Comparison of ENCODE assay signal across 11 cellular contexts in genomic region chr19:43342104-43342503, GRCh38. TPM values are rescaled to one million over a fixed set of nuclear protein-coding genes. Genes with fewer than 3 reads are reported as not detected.
DNase-seq lines count a peak whose midpoint lies in the region; TF ChIP-seq lines count a peak whose summit lies in the region.
"Not testable (repeated sequence)": the region's sequence is repeated elsewhere in the genome, so short reads cannot be mapped to it uniquely, and the experiment has no call there.
"Had no signal": no experiment of that assay in that cellular context is flagged by ENCODE, and none has a peak within 500 bp of the region (broad histone marks: within the 10 kb centered on the region; RNA-seq: fewer than 3 reads in every experiment).

No MANE protein-coding gene starts in this region.

- not testable (repeated sequence) for TF ChIP-seq CTCF in mammary epithelial cell (conservative IDR thresholded peaks at IDR 0.05 in 1 of 2, IDR thresholded peaks at IDR 0.05 in 1 of 2; ENCODE audit: extremely low read depth in 1 of 2, insufficient read depth in 1 of 2, low read depth in 1 of 2, low read length in 2 of 2); kidney epithelial cell (IDR thresholded peaks at IDR 0.05; ENCODE audit: insufficient read depth, low read length, poor library complexity, severe bottlenecking); thyroid gland (IDR thresholded peaks at IDR 0.05)

- not testable (repeated sequence) for H3K27ac ChIP-seq in mammary epithelial cell (ENCODE audit: insufficient read depth, low read depth, low read length); thyroid gland

- intact Hi-C loops in mammary epithelial cell (cut with micrococcal nuclease); thyroid gland (cut with DNase I): not testable (repeated sequence)

- H3K36me3 ChIP-seq in mammary epithelial cell (ENCODE audit: insufficient read depth, low read length); kidney epithelial cell (ENCODE audit: control insufficient read depth, insufficient read depth, low read length); thyroid gland: not testable (repeated sequence)

- BruUV-seq in mammary epithelial cell (replicated peaks; lab: Mats Ljungman, UMichigan) = not testable (repeated sequence)

- not testable (repeated sequence) for H3K9me3 ChIP-seq in mammary epithelial cell (replicated peaks; ENCODE audit: insufficient read depth, low read length); thyroid gland

- not testable (repeated sequence) for H3K4me1 ChIP-seq in mammary epithelial cell (ENCODE audit: insufficient read depth, low read length); thyroid gland

- dilution Hi-C loops in mammary epithelial cell (cut with HindIII; ENCODE audit: low sequenced_read_pairs) = not testable (repeated sequence)

- in situ Hi-C loops in Caki2 (cut with HindIII; ENCODE audit: low pct_unique_long_range_greater_than_20kb, low sequenced_read_pairs); mammary epithelial cell (cut with MboI; ENCODE audit: low sequenced_read_pairs in 2 of 2): not testable (repeated sequence)

- DNase-seq in Caki2 (ENCODE audit: low read depth) (peak; percentile 92), HT1080 (ENCODE audit: low read depth) (peak; percentile 34), NCI-H1417 (lab: John Stamatoyannopoulos, UW) (peak; percentile 3 to 39 (median 19)), NCI-H526 treated with DMSO at 0.1 percent for 48 hours (lab: John Stamatoyannopoulos, UW) (peak; percentile 93), RPMI7951 (ENCODE audit: low read depth) (peak; percentile 90), mammary epithelial cell (peak; percentile 74), kidney epithelial cell (ENCODE audit: low read depth) (peak; percentile 12), thyroid gland (peak; percentile 4 to 7)

- not testable (repeated sequence) for TF ChIP-seq POLR2A in thyroid gland (IDR thresholded peaks at IDR 0.05)

- not testable (repeated sequence) for H3K27me3 ChIP-seq in mammary epithelial cell (ENCODE audit: insufficient read depth, low read length); kidney epithelial cell (ENCODE audit: control insufficient read depth, insufficient read depth, low read length); thyroid gland

- CTCF ChIA-PET in mammary epithelial cell (lab: Charles Lee; ENCODE audit: low non-redundant PET) = not testable (repeated sequence)

- H3K79me2 ChIP-seq in mammary epithelial cell (ENCODE audit: insufficient read depth, low read length) = not testable (repeated sequence)

- 33% methylated on average over 8 of the region's 8 CpGs for WGBS in mammary epithelial cell (ENCODE audit: low coverage, missing lambda C conversion rate)
- 20 to 39% methylated on average over 8 of the region's 8 CpGs for WGBS in thyroid gland, 2 donors

- H3K9ac ChIP-seq in mammary epithelial cell (ENCODE audit: insufficient read depth, low read length) = not testable (repeated sequence)

- not testable (repeated sequence) for H4K20me1 ChIP-seq in mammary epithelial cell (ENCODE audit: insufficient read depth, low read length)

- H3K4me2 ChIP-seq in mammary epithelial cell (ENCODE audit: insufficient read depth, low read depth, low read length) = not testable (repeated sequence)

- H2AFZ ChIP-seq in mammary epithelial cell (ENCODE audit: low read depth, low read length) = not testable (repeated sequence)

- H3K4me3 ChIP-seq in mammary epithelial cell (replicated peaks in 1 of 3; ENCODE audit: insufficient read depth in 1 of 3, low read depth in 2 of 3, low read length in 3 of 3); kidney epithelial cell (ENCODE audit: low read depth, low read length); thyroid gland (replicated peaks in 1 of 3): not testable (repeated sequence)

RNA-seq across cellular contexts. Expression of gene CD177, which starts 11.4 kb away (rescaled TPM):
- 6.5 and 10.9 TPM in 2 replicates for total RNA-seq in Caki2 (2014; rRNA removed; shearing (Covaris generic); ENCODE audit: low replicate concordance)
- total RNA-seq in HT1080 (2014; rRNA removed; shearing (Covaris generic)) = not detected in 2 replicates
- polyA plus RNA-seq in HT1080 (2015; cell fraction: cytosol; rRNA removed) = 0.14 and 0.15 TPM in 2 replicates
- 0.08 TPM in 1 of 2 replicates, not detected in the other for polyA plus RNA-seq in HT1080 (2015; cell fraction: nucleus; rRNA removed)
- total RNA-seq in RPMI7951 (2014; rRNA removed; shearing (Covaris generic)) = not detected in 2 replicates
- total RNA-seq in mammary epithelial cell (1 to 10 TPM in 1 of 2 donors, under 1 TPM in 1; 0.52 to 1.7 TPM), kidney epithelial cell (0.13 and 0.27 TPM in 2 replicates), thyroid gland (1 to 10 TPM in 1 of 4 donors, under 1 TPM in 2, not detected in 1; 0.29 to 1.9 (median 0.59) TPM)
- 0.19 TPM for polyA plus RNA-seq in mammary epithelial cell
- not detected for polyA minus RNA-seq in mammary epithelial cell
- total RNA-seq: activated T-cell treated with anti-CD3 and anti-CD28 coated beads, Interleukin-2, amount 50 U/mL, for 72 hours; CD4-positive, alpha-beta memory T cell; IMR-90 had no signal
- polyA plus RNA-seq: CD4-positive, alpha-beta memory T cell had no signal

Comparison
In these comparisons a context has a peak if more than half of its experiments do, and no peak if none do; other contexts are left out.
1. DNase-seq: peak in every context shown above with its lines; median percentile 93 in NCI-H526 treated with DMSO at 0.1 percent for 48 hours; 92 in Caki2; 90 in RPMI7951; 74 in mammary epithelial cell; 34 in HT1080; 19 in NCI-H1417; 12 in kidney epithelial cell; 6 in thyroid gland.